27 cellular contexts compared by ENCODE assay signal in genomic region chr4:74751856-74752255, GRCh38. TPM values are rescaled to one million over a fixed set of nuclear protein-coding genes. Genes with fewer than 3 reads are reported as not detected.
"Had no signal": no experiment of that assay in that cellular context is flagged by ENCODE, and none has a peak within 500 bp of the region (broad histone marks: within the 10 kb centered on the region; RNA-seq: fewer than 3 reads in every experiment).

No MANE protein-coding gene starts in this region.

- H3K4me1 Mint-ChIP-seq: naive thymus-derived CD4-positive, alpha-beta T cell had no signal

- DNase-seq: islet precursor cell; left ventricle myocardium inferior; midbrain; mucosa of descending colon; naive thymus-derived CD4-positive, alpha-beta T cell; pancreas; posterior cingulate gyrus; retina; stimulated activated CD4-positive, alpha-beta T cell treated with anti-CD3 and anti-CD28 coated beads, Interleukin-12 subunit alpha, Interleukin-12 subunit beta, amount 100 ng/mL, for 4 hours; stimulated activated CD4-positive, alpha-beta T cell treated with anti-CD3 and anti-CD28 coated beads, Interleukin-15, amount 100 ng/mL, for 24 hours; stimulated activated CD4-positive, alpha-beta T cell treated with anti-CD3 and anti-CD28 coated beads, Interleukin-2, amount 100 ng/mL, for 24 hours; stimulated activated CD4-positive, alpha-beta T cell treated with anti-CD3 and anti-CD28 coated beads, Interleukin-4, amount 100 ng/mL, for 1 hour; stimulated activated naive B cell treated with anti-CD40 and anti-IgM and Interleukin-4, amounts not matched to agents 10 μg/mL and 1 μg/mL and 100 μg/mL, for 72 hours; stimulated activated naive CD8-positive, alpha-beta T cell treated with anti-CD3 and anti-CD28 coated beads, Interleukin-15, Interleukin-2, amounts not matched to agents 100 U/mL and 50 U/mL, for 24 hours; stomach; testis; thyroid gland; transverse colon; upper lobe of left lung had no signal

- H3K4me3 Mint-ChIP-seq: memory B cell; naive thymus-derived CD4-positive, alpha-beta T cell; natural killer cell treated with Interleukin-12 subunit alpha and Interleukin-12 subunit beta and Interleukin-15 and Interleukin-18, amount 100 ng/mL, for 72 hours; stimulated activated naive B cell treated with anti-CD40 and anti-IgM and Interleukin-4, amounts not matched to agents 10 μg/mL and 1 μg/mL and 100 μg/mL, for 72 hours had no signal

- H3K27me3 ChIP-seq: pancreas, stomach, testis, thyroid gland, transverse colon, upper lobe of left lung, vagina had no signal

- ATAC-seq: mucosa of descending colon; naive thymus-derived CD4-positive, alpha-beta T cell; natural killer cell treated with Interleukin-12 subunit alpha and Interleukin-12 subunit beta and Interleukin-15 and Interleukin-18, amount 100 ng/mL, for 72 hours; pancreas; right cardiac atrium; sciatic nerve; stimulated activated naive B cell treated with anti-CD40 and anti-IgM and Interleukin-4, amounts not matched to agents 10 μg/mL and 1 μg/mL and 100 μg/mL, for 72 hours; stimulated activated naive CD8-positive, alpha-beta T cell treated with anti-CD3 and anti-CD28 coated beads, Interleukin-15, Interleukin-2, amounts not matched to agents 100 U/mL and 50 U/mL, for 24 hours had no signal

- H3K36me3 ChIP-seq: left ventricle myocardium inferior, pancreas, prostate gland, thyroid gland, upper lobe of left lung, vagina had no signal

- H3K9me3 ChIP-seq: left ventricle myocardium inferior, mucosa of descending colon, pancreas, prostate gland, stomach, testis, thyroid gland, transverse colon, upper lobe of left lung, vagina had no signal

- H3K9me3 Mint-ChIP-seq: memory B cell had no signal

- H3K36me3 Mint-ChIP-seq: memory B cell; naive thymus-derived CD4-positive, alpha-beta T cell; natural killer cell treated with Interleukin-12 subunit alpha and Interleukin-12 subunit beta and Interleukin-15 and Interleukin-18, amount 100 ng/mL, for 72 hours; stimulated activated naive B cell treated with anti-CD40 and anti-IgM and Interleukin-4, amounts not matched to agents 10 μg/mL and 1 μg/mL and 100 μg/mL, for 72 hours had no signal

- H3K4me3 ChIP-seq: left ventricle myocardium inferior, mucosa of descending colon, pancreas, prostate gland, skin epidermis, stomach, testis, thyroid gland, transverse colon, upper lobe of left lung, vagina had no signal

- H3K27me3 Mint-ChIP-seq: natural killer cell treated with Interleukin-12 subunit alpha and Interleukin-12 subunit beta and Interleukin-15 and Interleukin-18, amount 100 ng/mL, for 72 hours had no signal

- H3K4me1 ChIP-seq: left ventricle myocardium inferior, pancreas, prostate gland, testis, vagina had no signal

- H3K27ac ChIP-seq: left ventricle myocardium inferior, pancreas, prostate gland, skin epidermis, stomach, testis, thyroid gland, transverse colon, upper lobe of left lung, vagina had no signal

- H3K27ac Mint-ChIP-seq: memory B cell; natural killer cell treated with Interleukin-12 subunit alpha and Interleukin-12 subunit beta and Interleukin-15 and Interleukin-18, amount 100 ng/mL, for 72 hours; stimulated activated naive B cell treated with anti-CD40 and anti-IgM and Interleukin-4, amounts not matched to agents 10 μg/mL and 1 μg/mL and 100 μg/mL, for 72 hours had no signal

RNA-seq across cellular contexts. Expression of gene BTC, which starts 42.5 kb away (rescaled TPM):
- total RNA-seq: lung microvascular endothelial cell; naive thymus-derived CD4-positive, alpha-beta T cell; natural killer cell treated with Interleukin-12 subunit alpha and Interleukin-12 subunit beta and Interleukin-15 and Interleukin-18, amount 100 ng/mL, for 72 hours had no signal
